ENCODE assay signal across 11 cellular contexts in genomic region chrX:104370089-104370488, GRCh38.
DNase-seq lines count a peak whose midpoint lies in the region; ATAC-seq and TF ChIP-seq lines count a peak whose summit lies in the region.
"Had no signal": no experiment of that assay in that cellular context is flagged by ENCODE, and none has a peak within 500 bp of the region (broad histone marks: within the 10 kb centered on the region; RNA-seq: fewer than 3 reads in every experiment).

No MANE protein-coding gene starts in this region.

- H3K4me3 ChIP-seq in cardiac muscle cell (no peak overlapping the region), left ventricle myocardium inferior (no peak overlapping the region)

- H3K27me3 ChIP-seq in cardiac muscle cell (no peaks in the 10 kb centered on the region), left ventricle myocardium inferior (ENCODE audit: low read depth) (no peaks in the 10 kb centered on the region)

- no peak overlapping the region for H3K27ac ChIP-seq in cardiac muscle cell
- H3K27ac ChIP-seq in left ventricle myocardium inferior (replicated peaks) = no peak overlapping the region
- no peak overlapping the region for H3K27ac ChIP-seq in VCaP

- H3K4me1 ChIP-seq in cardiac muscle cell (ENCODE audit: low read depth) (peaks cover 4% of the 10 kb centered on the region), left ventricle myocardium inferior (no peaks in the 10 kb centered on the region)

- in situ Hi-C loops in GM13976 (cut with MboI; ENCODE audit: low sequenced_read_pairs, unreplicated experiment) = no loop called here

- H3K36me3 ChIP-seq in cardiac muscle cell = no peaks in the 10 kb centered on the region
- no peaks in the 10 kb centered on the region for H3K36me3 ChIP-seq in left ventricle myocardium inferior

- H3K9me3 ChIP-seq in cardiac muscle cell (ENCODE audit: low read depth) (no peaks in the 10 kb centered on the region), left ventricle myocardium inferior (replicated peaks) (no peaks in the 10 kb centered on the region)

- DNase-seq in cardiac muscle cell (ENCODE audit: low read depth in 1 of 2, low spot score in 1 of 2) (peak; percentile 10 to 14), left ventricle myocardium inferior (no peak), iPS DF 19.7 (ENCODE audit: low read depth, low spot score) (peak; percentile 25), SKM-1 (lab: John Stamatoyannopoulos, UW; ENCODE audit: unreplicated experiment) (no peak), GM13976 (ENCODE audit: low spot score) (no peak)
- DNase-seq in stimulated activated naive CD4-positive, alpha-beta T cell treated with Interleukin-2 at 50 U/mL for 16 hours (lab: John Stamatoyannopoulos, UW) = no peak
- DNase-seq: activated CD8-positive, alpha-beta T cell treated with anti-CD3 and anti-CD28 coated beads for 36 hours; SHP77 had no signal

- TF ChIP-seq CTCF in cardiac muscle cell (IDR thresholded peaks at IDR 0.05; ENCODE audit: low read depth, low read length) = peak; percentile 11
- no peak for TF ChIP-seq CTCF in left ventricle myocardium inferior (IDR thresholded peaks at IDR 0.05; ENCODE audit: borderline replicate concordance)
- peak; percentile 46 for TF ChIP-seq CTCF in VCaP (conservative IDR thresholded peaks at IDR 0.05)
- no peak for TF ChIP-seq CTCF in GM13976 (IDR thresholded peaks at IDR 0.05; ENCODE audit: borderline replicate concordance, control extremely low read depth, extremely low read depth, insufficient read depth, missing control alignments)

- intact Hi-C loops in left ventricle myocardium inferior (cut with micrococcal nuclease) = no loop called here

- no peak for ATAC-seq in HG02938 (IDR thresholded peaks at IDR 0.05; ENCODE audit: unreplicated experiment)
- ATAC-seq: activated CD8-positive, alpha-beta T cell treated with anti-CD3 and anti-CD28 coated beads for 36 hours; stimulated activated effector memory CD8-positive, alpha-beta T cell treated with anti-CD3 and anti-CD28 coated beads, Interleukin-12 subunit alpha, Interleukin-12 subunit beta, amount 100 ng/mL, for 72 hours had no signal

Comparison
In these comparisons a context has a peak if more than half of its experiments do, and no peak if none do; other contexts are left out.
1. DNase-seq: peak in cardiac muscle cell (2 of 2) and iPS DF 19.7 (single experiment); none in left ventricle myocardium inferior (single experiment), stimulated activated naive CD4-positive, alpha-beta T cell treated with Interleukin-2 at 50 U/mL for 16 hours (single experiment), SKM-1 (single experiment) and GM13976 (single experiment).
2. CTCF ChIP-seq: peak in cardiac muscle cell (single experiment) and VCaP (single experiment); none in left ventricle myocardium inferior (single experiment) and GM13976 (single experiment).